In genomic region chr4:8343051-8343966, GRCh38 we compare ENCODE assay signal across 22 cellular contexts.
DNase-seq lines count a peak whose midpoint lies in the region; ATAC-seq lines count a peak whose summit lies in the region.
"Had no signal": no experiment of that assay in that cellular context is flagged by ENCODE, and none has a peak within 500 bp of the region (broad histone marks: within the 10 kb centered on the region; RNA-seq: fewer than 3 reads in every experiment).

No MANE protein-coding gene starts in this region.

- WGBS in aorta, 2 donors: 85 to 88% methylated on average over 35 of the region's 35 CpGs

- DNase-seq in Right ventricle myocardium superior (peak; percentile 71), left cardiac atrium (no peak), islet precursor cell (peak; percentile 53), posterior vena cava (ENCODE audit: low spot score) (peak; percentile 78), NCI-H226 (no peak), aorta (no peak), NCI-H1417 (lab: John Stamatoyannopoulos, UW) (no peak), middle frontal gyrus (ENCODE audit: extremely low spot score, low spot score) (no peak)
- DNase-seq: activated CD4-positive, alpha-beta T cell treated with anti-CD3 and anti-CD28 coated beads for 4 hours; activated naive CD8-positive, alpha-beta T cell treated with anti-CD3 and anti-CD28 coated beads, Interleukin-2, amount 50 U/mL, for 24 hours; C1 segment of cervical spinal cord; MG63; natural killer cell; NCI-H1436 treated with DMSO at 0.1 percent for 48 hours; NCI-H2171; stimulated activated CD4-positive, alpha-beta T cell treated with anti-CD3 and anti-CD28 coated beads, Interleukin-4, amount 100 ng/mL, for 1 hour; stimulated activated naive CD8-positive, alpha-beta T cell treated with anti-CD3 and anti-CD28 coated beads, Interleukin-15, Interleukin-2, amounts not matched to agents 100 U/mL and 50 U/mL, for 24 hours; upper lobe of right lung had no signal

- no peak overlapping the region for H3K4me3 ChIP-seq in aorta (ENCODE audit: low read length in 2 of 2)
- H3K4me3 ChIP-seq: A549, heart right ventricle, lung, MG63, smooth muscle cell, upper lobe of right lung had no signal

- no peaks in the 10 kb centered on the region for H3K4me1 ChIP-seq in aorta (ENCODE audit: control insufficient read depth in 1 of 2, insufficient read depth in 2 of 2, low read length in 2 of 2)
- H3K4me1 ChIP-seq: A549, upper lobe of right lung had no signal

- intact Hi-C loops in Right ventricle myocardium superior (cut with DNase I): loop anchor here (10.0 kb wide), 1 partner anchor 51 kb away; no protein-coding TSS in a partner anchor
- intact Hi-C loops in left cardiac atrium (cut with DNase I): no loop called here
- intact Hi-C loops in posterior vena cava (cut with DNase I): no loop called here
- intact Hi-C loops in aorta (cut with DNase I): no loop called here

- no peaks in the 10 kb centered on the region for H3K36me3 ChIP-seq in aorta (ENCODE audit: control insufficient read depth in 1 of 2, insufficient read depth in 2 of 2, low read length in 1 of 2)
- H3K36me3 ChIP-seq: heart right ventricle, MG63, upper lobe of right lung had no signal

- H3K27me3 ChIP-seq in aorta (ENCODE audit: control insufficient read depth in 1 of 2, insufficient read depth in 2 of 2, low read length in 1 of 2): no peaks in the 10 kb centered on the region
- H3K27me3 ChIP-seq: heart right ventricle, MG63, upper lobe of right lung had no signal

- ATAC-seq in Right ventricle myocardium superior (ENCODE audit: poor library complexity): no peak
- no peak for ATAC-seq in left cardiac atrium
- ATAC-seq in aorta (ENCODE audit: low FRiP score): no peak
- ATAC-seq: activated naive CD8-positive, alpha-beta T cell treated with anti-CD3 and anti-CD28 coated beads, Interleukin-2, amount 50 U/mL, for 24 hours; heart right ventricle; natural killer cell; upper lobe of right lung had no signal

- H3K27ac ChIP-seq in aorta (ENCODE audit: low read depth in 1 of 2, low read length in 2 of 2): no peak overlapping the region
- H3K27ac ChIP-seq: A549, upper lobe of right lung had no signal

- H3K9me3 ChIP-seq in aorta (ENCODE audit: control insufficient read depth, low read length): no peaks in the 10 kb centered on the region
- H3K9me3 ChIP-seq: A549, heart right ventricle, MG63, upper lobe of right lung had no signal

Comparison
In these comparisons a context has a peak if more than half of its experiments do, and no peak if none do; other contexts are left out.
1. DNase-seq: peak in Right ventricle myocardium superior (single experiment), islet precursor cell (single experiment) and posterior vena cava (single experiment); none in left cardiac atrium (single experiment), NCI-H226 (single experiment), aorta (0 of 2), NCI-H1417 (0 of 3) and middle frontal gyrus (single experiment).